In genomic region chr12:59164991-59165718, GRCh38 we compare ENCODE assay signal across 8 cellular contexts.
DNase-seq lines count a peak whose midpoint lies in the region; ATAC-seq and TF ChIP-seq lines count a peak whose summit lies in the region.

No MANE protein-coding gene starts in this region.

- ATAC-seq in SK-N-SH treated with all-trans-retinoic acid at 6 μM for 48 hours (peak; percentile 75; the same call in 2 of the 3 replicates), GM21447 (IDR thresholded peaks at IDR 0.05; ENCODE audit: unreplicated experiment) (no peak)
- no peak for ATAC-seq in activated CD8-positive, alpha-beta T cell treated with anti-CD3 and anti-CD28 coated beads for 36 hours

- no peaks in the 10 kb centered on the region for H4K20me1 ChIP-seq in Karpas-422 (ENCODE audit: insufficient read depth, low read depth, low read length)

- no peaks in the 10 kb centered on the region for H3K9me2 ChIP-seq in Karpas-422 (replicated peaks; ENCODE audit: insufficient read depth, low read length)

- no peaks in the 10 kb centered on the region for H3K4me1 Mint-ChIP-seq in CD14-positive monocyte
- no peaks in the 10 kb centered on the region for H3K4me1 Mint-ChIP-seq in activated CD8-positive, alpha-beta T cell treated with anti-CD3 and anti-CD28 coated beads for 36 hours (ENCODE audit: low read depth)

- TF ChIP-seq CTCF in CD14-positive monocyte (IDR thresholded peaks at IDR 0.05): peak; percentile 34
- no peak for TF ChIP-seq CTCF in activated CD8-positive, alpha-beta T cell treated with anti-CD3 and anti-CD28 coated beads for 36 hours (IDR thresholded peaks at IDR 0.05)

- H3K27me3 ChIP-seq in Karpas-422 (ENCODE audit: low read length): no peaks in the 10 kb centered on the region

- no peak overlapping the region for H2AFZ ChIP-seq in Karpas-422 (ENCODE audit: low read length)

- H3K9ac ChIP-seq in Karpas-422 (ENCODE audit: low read length): no peak overlapping the region

- no peaks in the 10 kb centered on the region for H3K36me3 Mint-ChIP-seq in CD14-positive monocyte
- H3K36me3 Mint-ChIP-seq in activated CD8-positive, alpha-beta T cell treated with anti-CD3 and anti-CD28 coated beads for 36 hours (ENCODE audit: low read depth): no peaks in the 10 kb centered on the region

- H3K4me3 ChIP-seq in Karpas-422 (ENCODE audit: low read length): no peak overlapping the region

- POLR2A ChIA-PET in activated CD8-positive, alpha-beta T cell treated with anti-CD3 and anti-CD28 coated beads for 36 hours (lab: Charles Lee): no interaction called here

- H3K27ac Mint-ChIP-seq in CD14-positive monocyte: no peak overlapping the region
- H3K27ac Mint-ChIP-seq in activated CD8-positive, alpha-beta T cell treated with anti-CD3 and anti-CD28 coated beads for 36 hours: no peak overlapping the region

- no peaks in the 10 kb centered on the region for H3K9me3 ChIP-seq in Karpas-422 (ENCODE audit: low read length)

- H3K36me3 ChIP-seq in Karpas-422 (ENCODE audit: insufficient read depth, low read length): no peaks in the 10 kb centered on the region

- intact Hi-C loops in CD14-positive monocyte (cut with micrococcal nuclease): no loop called here
- intact Hi-C loops in activated CD8-positive, alpha-beta T cell treated with anti-CD3 and anti-CD28 coated beads for 36 hours (cut with micrococcal nuclease): no loop called here

- H3K27me3 Mint-ChIP-seq in CD14-positive monocyte (ENCODE audit: low read depth in 3 of 3): peaks cover 0 to 3% (median 2%) of the 10 kb centered on the region in 3 donors
- H3K27me3 Mint-ChIP-seq in activated CD8-positive, alpha-beta T cell treated with anti-CD3 and anti-CD28 coated beads for 36 hours: no peaks in the 10 kb centered on the region

- H3K79me2 ChIP-seq in Karpas-422 (ENCODE audit: low read length): no peaks in the 10 kb centered on the region

- DNase-seq in CD14-positive monocyte (ENCODE audit: low spot score) (no peak), Karpas-422 (peak; percentile 71), glomerular visceral epithelial cell (ENCODE audit: extremely low spot score) (peak; percentile 16), amygdala (lab: John Stamatoyannopoulos, UW) (no peak)
- no peak for DNase-seq in activated CD8-positive, alpha-beta T cell treated with anti-CD3 and anti-CD28 coated beads for 36 hours
- no peak for DNase-seq in activated CD4-positive, alpha-beta T cell treated with anti-CD3 and anti-CD28 coated beads for 48 hours

- no peak overlapping the region for H3K4me3 Mint-ChIP-seq in CD14-positive monocyte
- no peak overlapping the region for H3K4me3 Mint-ChIP-seq in activated CD8-positive, alpha-beta T cell treated with anti-CD3 and anti-CD28 coated beads for 36 hours

- H3K9me3 Mint-ChIP-seq in CD14-positive monocyte: peaks cover 0 to 2% (median 0%) of the 10 kb centered on the region in 7 donors
- H3K9me3 Mint-ChIP-seq in activated CD8-positive, alpha-beta T cell treated with anti-CD3 and anti-CD28 coated beads for 36 hours: no peaks in the 10 kb centered on the region

- H3K4me2 ChIP-seq in Karpas-422 (ENCODE audit: low read depth, low read length, poor library complexity, severe bottlenecking): no peak overlapping the region

- no peaks in the 10 kb centered on the region for H3K4me1 ChIP-seq in Karpas-422 (ENCODE audit: low read length)

- H3K27ac ChIP-seq in Karpas-422 (ENCODE audit: low read length): no peak overlapping the region

- CTCF ChIA-PET in activated CD8-positive, alpha-beta T cell treated with anti-CD3 and anti-CD28 coated beads for 36 hours (lab: Charles Lee): interaction anchor here (0.7 to 1.3 kb wide), 3 partner anchors 11 to 828 kb away, joined by 3 to 9 read pairs (median 3); no protein-coding TSS in a partner anchor

TF ChIP-seq in SK-N-SH treated with all-trans-retinoic acid at 6 μM for 48 hours, 23 proteins besides CTCF, POLR2A, EP300 and RAD21:
- no peak for TF ChIP-seq ZNF565 (CRISPR knock-in tag; conservative IDR thresholded peaks at IDR 0.05; ENCODE audit: low read depth)
- no peak for TF ChIP-seq OSR1 (CRISPR knock-in tag; IDR thresholded peaks at IDR 0.05)
- TF ChIP-seq TCF4 (CRISPR knock-in tag; IDR thresholded peaks at IDR 0.05; ENCODE audit: borderline replicate concordance): no peak
- TF ChIP-seq BACH2 (CRISPR knock-in tag; IDR thresholded peaks at IDR 0.05; ENCODE audit: borderline replicate concordance): no peak
- TF ChIP-seq TOX (CRISPR knock-in tag; IDR thresholded peaks at IDR 0.05; ENCODE audit: borderline replicate concordance): no peak
- TF ChIP-seq SNAI2 (CRISPR knock-in tag; IDR thresholded peaks at IDR 0.05): no peak
- TF ChIP-seq, protein P1, sequence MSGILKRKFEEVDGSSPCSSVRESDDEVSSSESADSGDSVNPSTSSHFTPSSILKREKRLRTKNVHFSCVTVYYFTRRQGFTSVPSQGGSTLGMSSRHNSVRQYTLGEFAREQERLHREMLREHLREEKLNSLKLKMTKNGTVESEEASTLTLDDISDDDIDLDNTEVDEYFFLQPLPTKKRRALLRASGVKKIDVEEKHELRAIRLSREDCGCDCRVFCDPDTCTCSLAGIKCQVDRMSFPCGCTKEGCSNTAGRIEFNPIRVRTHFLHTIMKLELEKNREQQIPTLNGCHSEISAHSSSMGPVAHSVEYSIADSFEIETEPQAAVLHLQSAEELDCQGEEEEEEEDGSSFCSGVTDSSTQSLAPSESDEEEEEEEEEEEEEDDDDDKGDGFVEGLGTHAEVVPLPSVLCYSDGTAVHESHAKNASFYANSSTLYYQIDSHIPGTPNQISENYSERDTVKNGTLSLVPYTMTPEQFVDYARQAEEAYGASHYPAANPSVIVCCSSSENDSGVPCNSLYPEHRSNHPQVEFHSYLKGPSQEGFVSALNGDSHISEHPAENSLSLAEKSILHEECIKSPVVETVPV (CRISPR knock-in tag; IDR thresholded peaks at IDR 0.05): no peak
- TF ChIP-seq GLIS3 (CRISPR knock-in tag; IDR thresholded peaks at IDR 0.05): no peak
- TF ChIP-seq ZNF8 (CRISPR knock-in tag; IDR thresholded peaks at IDR 0.05): no peak
- TF ChIP-seq ARNTL (CRISPR knock-in tag; IDR thresholded peaks at IDR 0.05; ENCODE audit: borderline replicate concordance, low read depth): no peak
- no peak for TF ChIP-seq ZNF70 (CRISPR knock-in tag; IDR thresholded peaks at IDR 0.05)
- no peak for TF ChIP-seq PATZ1 (CRISPR knock-in tag; IDR thresholded peaks at IDR 0.05; ENCODE audit: borderline replicate concordance)

Comparison
In these comparisons a context has a peak if more than half of its experiments do, and no peak if none do; other contexts are left out.
1. DNase-seq: peak in Karpas-422 (single experiment) and glomerular visceral epithelial cell (single experiment); none in CD14-positive monocyte (single experiment), amygdala (0 of 56), activated CD8-positive, alpha-beta T cell treated with anti-CD3 and anti-CD28 coated beads for 36 hours (single experiment) and activated CD4-positive, alpha-beta T cell treated with anti-CD3 and anti-CD28 coated beads for 48 hours (single experiment).